ENCODE assay signal across 21 cellular contexts in the genomic region with DNA sequence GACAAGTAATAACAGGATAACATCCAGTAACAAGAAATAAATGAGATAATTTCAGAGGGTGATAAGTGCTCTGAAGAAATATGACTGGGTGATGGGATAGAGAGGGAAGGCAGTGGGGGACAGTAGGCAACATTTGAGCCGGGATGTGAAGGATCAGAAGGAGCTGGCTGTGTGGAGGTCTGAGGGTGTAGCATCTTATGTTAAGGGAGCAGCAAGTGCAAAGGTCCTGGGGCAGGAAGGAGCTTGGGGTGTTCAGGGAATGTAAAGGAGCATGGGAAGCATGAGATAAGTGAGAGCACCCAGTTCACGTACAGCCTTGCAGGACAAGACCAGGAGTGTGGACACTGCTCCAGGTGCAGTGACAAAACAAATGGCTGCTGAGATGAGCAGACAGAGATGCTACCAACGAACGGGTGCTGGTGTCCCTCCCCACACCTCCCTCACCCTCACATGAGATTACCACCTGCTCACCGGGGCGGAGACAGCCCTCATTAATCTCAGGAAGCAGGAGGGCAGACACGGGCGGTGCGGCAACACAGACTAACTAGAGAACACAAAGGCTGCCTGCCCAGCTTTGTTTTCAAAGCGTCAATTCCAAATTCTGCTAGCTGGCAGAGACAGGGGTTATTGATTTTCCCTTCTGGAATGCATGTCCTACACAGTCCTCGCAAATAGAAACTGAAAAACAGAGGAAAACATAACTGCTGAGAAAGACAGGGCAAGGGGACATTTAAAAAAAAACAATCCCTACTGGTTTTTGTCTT.
DNase-seq lines count a peak whose midpoint lies in the region; ATAC-seq, FAIRE-seq and TF ChIP-seq lines count a peak whose summit lies in the region.
"Had no signal": no experiment of that assay in that cellular context is flagged by ENCODE, and none has a peak within 500 bp of the region (broad histone marks: within the 10 kb centered on the region; RNA-seq: fewer than 3 reads in every experiment).

No MANE protein-coding gene starts in this region.

- 87% methylated on average over 11 of the region's 11 CpGs; no CpG with 5 or more reads in 1 of the 2 experiments for WGBS in H1 (ENCODE audit: extremely low coverage in 1 of 2, insufficient coverage in 1 of 2, insufficient read length in 1 of 2, insufficient replicate concordance in 2 of 2, low coverage in 1 of 2, low lambda C conversion rate in 2 of 2, missing lambda C conversion rate in 1 of 2), 2 experiments

- H4K5ac ChIP-seq in H1 (ENCODE audit: insufficient read length, low read depth, low read length), result no peak overlapping the region

- ATAC-seq in activated naive CD8-positive, alpha-beta T cell treated with anti-CD3 and anti-CD28 coated beads, Interleukin-2, amount 50 U/mL, for 24 hours, result no peak
- no peak for ATAC-seq in GM21528 (IDR thresholded peaks at IDR 0.05; ENCODE audit: low FRiP score, unreplicated experiment)
- ATAC-seq: sciatic nerve had no signal

- H2BK15ac ChIP-seq in H1 (ENCODE audit: low read length), result no peak overlapping the region

- H3K9me3 ChIP-seq in H1 (ENCODE audit: insufficient read depth in 2 of 2, low read depth in 1 of 2, low read length in 1 of 2) (no peaks in the 10 kb centered on the region), parathyroid adenoma (ENCODE audit: control insufficient read depth, low read length) (no peaks in the 10 kb centered on the region)
- H3K9me3 ChIP-seq: tibial nerve had no signal

- no peaks in the 10 kb centered on the region for H3K36me3 ChIP-seq in H1 (ENCODE audit: control insufficient read depth in 2 of 4, insufficient read depth in 4 of 4, low read length in 3 of 4)
- no peaks in the 10 kb centered on the region for H3K36me3 ChIP-seq in parathyroid adenoma (ENCODE audit: control insufficient read depth, insufficient read depth, low read length)
- H3K36me3 ChIP-seq: tibial nerve had no signal

- H3K27ac Mint-ChIP-seq in activated naive CD8-positive, alpha-beta T cell treated with anti-CD3 and anti-CD28 coated beads, Interleukin-2, amount 50 U/mL, for 24 hours, result no peak overlapping the region
- H3K27ac Mint-ChIP-seq: activated naive CD8-positive, alpha-beta T cell; natural killer cell had no signal

- H2AFZ ChIP-seq in H1 (ENCODE audit: low read length) (no peak overlapping the region), parathyroid adenoma (no peak overlapping the region)

- no peak overlapping the region for H3K23ac ChIP-seq in H1 (ENCODE audit: insufficient read length)

- TF ChIP-seq POLR2A in H1 (IDR thresholded peaks at IDR 0.05; ENCODE audit: control extremely low read depth in 1 of 2, low read depth in 2 of 2, low read length in 2 of 2), result no peak

- no peak overlapping the region for H3K27ac ChIP-seq in H1 (ENCODE audit: low read depth, low read length)
- H3K27ac ChIP-seq in parathyroid adenoma, result peak overlapping the region; percentile 53
- H3K27ac ChIP-seq: tibial nerve had no signal

- no peaks in the 10 kb centered on the region for H3K9me3 Mint-ChIP-seq in activated naive CD8-positive, alpha-beta T cell treated with anti-CD3 and anti-CD28 coated beads, Interleukin-2, amount 50 U/mL, for 24 hours
- H3K9me3 Mint-ChIP-seq: natural killer cell had no signal

- DNase-seq in NCI-H748 (lab: John Stamatoyannopoulos, UW; ENCODE audit: unreplicated experiment) (peak; percentile 47), NCI-H748 treated with DMSO at 0.1 percent for 48 hours (lab: John Stamatoyannopoulos, UW) (no peak), NCI-H2171 treated with DMSO at 0.1 percent for 48 hours (lab: John Stamatoyannopoulos, UW) (peak; percentile 66), H1 (ENCODE audit: low read depth in 1 of 2, low spot score in 2 of 2) (no peak)
- no peak for DNase-seq in activated naive CD8-positive, alpha-beta T cell treated with anti-CD3 and anti-CD28 coated beads, Interleukin-2, amount 50 U/mL, for 24 hours
- DNase-seq in central memory CD4-positive, alpha-beta T cell, result no peak
- DNase-seq: activated CD4-positive, alpha-beta T cell treated with anti-CD3 and anti-CD28 coated beads for 4 hours; activated T-cell treated with anti-CD3 and anti-CD28 coated beads, Interleukin-2, amount 50 U/mL, for 1 hour; effector CD4-positive, alpha-beta T cell; natural killer cell; NK-92 treated with Interleukin-12 subunit alpha and Interleukin-12 subunit beta, amount 100 ng/mL, for 24 hours; stimulated activated CD4-positive, alpha-beta T cell treated with anti-CD3 and anti-CD28 coated beads, Interleukin-2, amount 100 ng/mL, for 48 hours; stimulated activated CD8-positive, alpha-beta memory T cell treated with anti-CD3 and anti-CD28 coated beads, Interleukin-4, amount 100 ng/mL, for 48 hours had no signal

- H3K36me3 Mint-ChIP-seq in activated naive CD8-positive, alpha-beta T cell treated with anti-CD3 and anti-CD28 coated beads, Interleukin-2, amount 50 U/mL, for 24 hours (ENCODE audit: low read depth), result no peaks in the 10 kb centered on the region
- H3K36me3 Mint-ChIP-seq: activated naive CD8-positive, alpha-beta T cell; natural killer cell had no signal

- no peak overlapping the region for H2BK120ac ChIP-seq in H1 (replicated peaks; ENCODE audit: low read depth, low read length)

- no peaks in the 10 kb centered on the region for H3K79me1 ChIP-seq in H1 (ENCODE audit: low read depth, low read length)

- no peak for TF ChIP-seq RAD21 in H1 (IDR thresholded peaks at IDR 0.05 in 1 of 2, conservative IDR thresholded peaks at IDR 0.05 in 1 of 2; ENCODE audit: low read depth in 2 of 2, low read length in 2 of 2)

- H3K27me3 Mint-ChIP-seq in activated naive CD8-positive, alpha-beta T cell treated with anti-CD3 and anti-CD28 coated beads, Interleukin-2, amount 50 U/mL, for 24 hours, result peaks cover 27% of the 10 kb centered on the region

- POLR2A ChIA-PET in H1 (lab: Charles Lee; ENCODE audit: partially characterized antibody), result no interaction called here

- H3K14ac ChIP-seq in H1 (ENCODE audit: insufficient read length), result no peak overlapping the region

- no peak for FAIRE-seq in H1 (lab: Jason Lieb, UNC)
- FAIRE-seq: bronchial epithelial cell, D721Med had no signal

- no peak overlapping the region for H4K8ac ChIP-seq in H1 (ENCODE audit: extremely low read depth, insufficient read depth, low read length)

- H3K4ac ChIP-seq in H1 (replicated peaks; ENCODE audit: insufficient read length, low read depth, low read length), result no peak overlapping the region

- no peak overlapping the region for H3K4me3 Mint-ChIP-seq in activated naive CD8-positive, alpha-beta T cell treated with anti-CD3 and anti-CD28 coated beads, Interleukin-2, amount 50 U/mL, for 24 hours
- H3K4me3 Mint-ChIP-seq: activated naive CD8-positive, alpha-beta T cell; natural killer cell had no signal

- no peak overlapping the region for H3K4me2 ChIP-seq in H1 (ENCODE audit: insufficient read depth in 1 of 2, low read depth in 2 of 2, low read length in 2 of 2)
- H3K4me2 ChIP-seq in parathyroid adenoma (ENCODE audit: low read length), result no peak overlapping the region

- H3K79me2 ChIP-seq in H1 (ENCODE audit: control insufficient read depth in 1 of 2, insufficient read depth in 2 of 2, low read length in 2 of 2) (no peaks in the 10 kb centered on the region), parathyroid adenoma (peaks cover 17% of the 10 kb centered on the region)

- peaks cover 2% of the 10 kb centered on the region; the same call in 1 of the 2 replicates for H3K23me2 ChIP-seq in H1 (ENCODE audit: low read depth, low read length)

- no peak for TF ChIP-seq EP300 in H1 (IDR thresholded peaks at IDR 0.05; ENCODE audit: borderline replicate concordance in 1 of 2, low read depth in 2 of 2, low read length in 2 of 2)

- no peak overlapping the region for H2BK12ac ChIP-seq in H1 (ENCODE audit: low read depth, low read length)

- TF ChIP-seq CTCF in H1 (IDR thresholded peaks at IDR 0.05; ENCODE audit: control extremely low read depth in 1 of 3, insufficient read depth in 1 of 3, low read depth in 1 of 3, low read length in 3 of 3) (no peak), parathyroid adenoma (IDR thresholded peaks at IDR 0.05) (no peak)

- H3K27me3 ChIP-seq in H1 (replicated peaks in 1 of 4; ENCODE audit: control insufficient read depth in 3 of 4, extremely low read depth in 1 of 4, insufficient read depth in 3 of 4, low read length in 3 of 4) (peaks cover 0 to 7% (median 3%) of the 10 kb centered on the region in 4 experiments; a peak in 3 of 7 replicates), parathyroid adenoma (ENCODE audit: control insufficient read depth, insufficient read depth, low read length) (no peaks in the 10 kb centered on the region)
- H3K27me3 ChIP-seq: tibial nerve had no signal

- peaks cover 2% of the 10 kb centered on the region for H3K4me1 Mint-ChIP-seq in activated naive CD8-positive, alpha-beta T cell treated with anti-CD3 and anti-CD28 coated beads, Interleukin-2, amount 50 U/mL, for 24 hours

- H2BK20ac ChIP-seq in H1 (ENCODE audit: low read length), result no peak overlapping the region

- H3K56ac ChIP-seq in H1 (replicated peaks; ENCODE audit: insufficient read length, low read depth, low read length), result no peak overlapping the region

- H3K9ac ChIP-seq in H1 (replicated peaks in 1 of 4; ENCODE audit: extremely low read depth in 1 of 4, low read depth in 3 of 4, low read length in 3 of 4) (no peak overlapping the region), parathyroid adenoma (no peak overlapping the region)

- H3K4me3 ChIP-seq in H1 (ENCODE audit: extremely low read depth in 1 of 4, insufficient read depth in 2 of 4, low read depth in 3 of 4, low read length in 4 of 4) (no peak overlapping the region), parathyroid adenoma (ENCODE audit: low read depth, low read length) (no peak overlapping the region)
- H3K4me3 ChIP-seq: lung, tibial nerve had no signal

- no peak overlapping the region for H4K91ac ChIP-seq in H1 (replicated peaks; ENCODE audit: insufficient read length, low read length)

- H2BK5ac ChIP-seq in H1 (ENCODE audit: low read depth, low read length), result no peak overlapping the region

- H3K4me1 ChIP-seq in H1 (replicated peaks in 1 of 4; ENCODE audit: control insufficient read depth in 3 of 4, insufficient read depth in 4 of 4, low read length in 3 of 4), result peaks cover 3 to 10% (median 4%) of the 10 kb centered on the region in 4 experiments; a peak in 6 of 7 replicates
- H3K4me1 ChIP-seq in parathyroid adenoma, result peaks cover 3% of the 10 kb centered on the region

- 0 out of 2 replicates have a peak overlapping the region, but pooled peaks have one; percentile 56 for H2AK5ac ChIP-seq in H1 (ENCODE audit: low read depth, low read length)

- no peak overlapping the region for H3K18ac ChIP-seq in H1 (ENCODE audit: extremely low read depth, low read length)

- H4K20me1 ChIP-seq in H1 (replicated peaks in 1 of 2; ENCODE audit: control insufficient read depth in 1 of 2, insufficient read depth in 2 of 2, low read length in 2 of 2), result no peaks in the 10 kb centered on the region

- CTCF ChIA-PET in H1 (lab: Charles Lee; ENCODE audit: partially characterized antibody), result interaction anchor here (0.8 kb wide), 1 partner anchor 207 kb away, joined by 3 read pairs; no protein-coding TSS in a partner anchor

TF ChIP-seq in H1, 55 proteins besides CTCF, POLR2A, EP300 and RAD21:
- TF ChIP-seq KDM1A (IDR thresholded peaks at IDR 0.05; ENCODE audit: borderline replicate concordance, low read length) (peak; percentile 46; the same call in 1 of the 2 replicates), CREB1 (IDR thresholded peaks at IDR 0.05) (no peak)

Comparison
In these comparisons a context has a peak if more than half of its experiments do, and no peak if none do; other contexts are left out.
1. DNase-seq: peak in NCI-H748 (single experiment) and NCI-H2171 treated with DMSO at 0.1 percent for 48 hours (single experiment); none in NCI-H748 treated with DMSO at 0.1 percent for 48 hours (single experiment), H1 (0 of 2), activated naive CD8-positive, alpha-beta T cell treated with anti-CD3 and anti-CD28 coated beads, Interleukin-2, amount 50 U/mL, for 24 hours (single experiment) and central memory CD4-positive, alpha-beta T cell (single experiment).